ENCODE assay signal across 8 cellular contexts in genomic region chr1:24909388-24909898, GRCh38. TPM values are rescaled to one million over a fixed set of nuclear protein-coding genes. Genes with fewer than 3 reads are reported as not detected.
DNase-seq lines count a peak whose midpoint lies in the region; ATAC-seq, FAIRE-seq and TF ChIP-seq lines count a peak whose summit lies in the region.

No MANE protein-coding gene starts in this region.

- peak overlapping the region; percentile 19 for H2AFZ ChIP-seq in astrocyte (ENCODE audit: low read depth, low read length)

- H3K4me3 ChIP-seq in astrocyte (ENCODE audit: insufficient read depth, low read depth, low read length) (no peak overlapping the region), thoracic aorta (no peak overlapping the region)

- H3K36me3 Mint-ChIP-seq in HFFc6 (ENCODE audit: low read depth) = peaks cover 8% of the 10 kb centered on the region; the same call in 1 of the 2 replicates
- H3K36me3 Mint-ChIP-seq in astrocyte (ENCODE audit: low read depth, unreplicated experiment) = peaks cover 3% of the 10 kb centered on the region
- H3K36me3 Mint-ChIP-seq in activated T-helper 2 cell treated with anti-CD3 and anti-CD28 coated beads, Interferon-gamma antibody, Interleukin-2, Interleukin-4, amounts not matched to agents 10 μg/mL and 5 μg/mL and 100 μg/mL, durations not matched to agents 14 hours and 24 hours and 36 hours (ENCODE audit: low read depth) = peaks cover 77% of the 10 kb centered on the region

- intact Hi-C loops in activated T-helper 2 cell treated with anti-CD3 and anti-CD28 coated beads, Interferon-gamma antibody, Interleukin-2, Interleukin-4, amounts not matched to agents 10 μg/mL and 5 μg/mL and 100 μg/mL, durations not matched to agents 14 hours and 24 hours and 36 hours (cut with micrococcal nuclease) = no loop called here

- H3K36me3 ChIP-seq in astrocyte (ENCODE audit: insufficient read depth, low read length) (no peaks in the 10 kb centered on the region), thoracic aorta (no peaks in the 10 kb centered on the region)

- H3K4me1 ChIP-seq in astrocyte (ENCODE audit: insufficient read depth, low read length) = peaks cover 13% of the 10 kb centered on the region
- peaks cover 3 to 13% of the 10 kb centered on the region in 2 donors for H3K4me1 ChIP-seq in thoracic aorta (ENCODE audit: control insufficient read depth in 1 of 2, low read depth in 2 of 2)

- no peak for ATAC-seq in thoracic aorta (ENCODE audit: insufficient number of reproducible peaks, low FRiP score, low read depth)

- TF ChIP-seq CTCF in HFFc6 (IDR thresholded peaks at IDR 0.05) (peak; percentile 78), astrocyte (IDR thresholded peaks at IDR 0.05; ENCODE audit: insufficient read depth, low read depth, low read length) (peak; percentile 61), thoracic aorta (IDR thresholded peaks at IDR 0.05) (peak; percentile 21)

- H3K4me1 Mint-ChIP-seq in HFFc6 (ENCODE audit: low read depth) (peaks cover 8% of the 10 kb centered on the region), astrocyte (ENCODE audit: low read depth, unreplicated experiment) (no peaks in the 10 kb centered on the region)
- peaks cover 8% of the 10 kb centered on the region for H3K4me1 Mint-ChIP-seq in activated T-helper 2 cell treated with anti-CD3 and anti-CD28 coated beads, Interferon-gamma antibody, Interleukin-2, Interleukin-4, amounts not matched to agents 10 μg/mL and 5 μg/mL and 100 μg/mL, durations not matched to agents 14 hours and 24 hours and 36 hours (ENCODE audit: low read depth)

- H3K9me3 ChIP-seq in astrocyte (ENCODE audit: insufficient read depth, low read depth, low read length) (no peaks in the 10 kb centered on the region), thoracic aorta (no peaks in the 10 kb centered on the region)

- H3K27me3 ChIP-seq in astrocyte (ENCODE audit: insufficient read depth, low read length) (no peaks in the 10 kb centered on the region), thoracic aorta (replicated peaks; ENCODE audit: insufficient read depth) (no peaks in the 10 kb centered on the region)

- no peak overlapping the region for H3K9ac ChIP-seq in astrocyte (ENCODE audit: low read length)

- H3K4me3 Mint-ChIP-seq in HFFc6 = no peak overlapping the region
- no peak overlapping the region for H3K4me3 Mint-ChIP-seq in astrocyte (ENCODE audit: unreplicated experiment)
- H3K4me3 Mint-ChIP-seq in activated T-helper 2 cell treated with anti-CD3 and anti-CD28 coated beads, Interferon-gamma antibody, Interleukin-2, Interleukin-4, amounts not matched to agents 10 μg/mL and 5 μg/mL and 100 μg/mL, durations not matched to agents 14 hours and 24 hours and 36 hours (ENCODE audit: low read depth) = no peak overlapping the region

- H3K9me3 Mint-ChIP-seq in HFFc6 (peaks cover 10% of the 10 kb centered on the region), astrocyte (ENCODE audit: unreplicated experiment) (peaks cover 6% of the 10 kb centered on the region)
- no peaks in the 10 kb centered on the region for H3K9me3 Mint-ChIP-seq in activated T-helper 2 cell treated with anti-CD3 and anti-CD28 coated beads, Interferon-gamma antibody, Interleukin-2, Interleukin-4, amounts not matched to agents 10 μg/mL and 5 μg/mL and 100 μg/mL, durations not matched to agents 14 hours and 24 hours and 36 hours

- DNase-seq in AG08395 (ENCODE audit: low spot score) = peak; percentile 25
- peak; percentile 56 for DNase-seq in HFFc6
- DNase-seq in astrocyte (ENCODE audit: low read depth) = peak; percentile 75
- DNase-seq in iris pigment epithelial cell (ENCODE audit: low read depth) = peak; percentile 78
- DNase-seq in thoracic aorta (ENCODE audit: low spot score) = no peak
- no peak for DNase-seq in activated T-helper 2 cell treated with anti-CD3 and anti-CD28 coated beads, Interferon-gamma antibody, Interleukin-2, Interleukin-4, amounts not matched to agents 10 μg/mL and 5 μg/mL and 100 μg/mL, durations not matched to agents 14 hours and 24 hours and 36 hours (ENCODE audit: low spot score)
- no peak for DNase-seq in HK-2 (ENCODE audit: unreplicated experiment)
- DNase-seq in NCI-H748 treated with DMSO at 0.1 percent for 48 hours (lab: John Stamatoyannopoulos, UW) = no peak

- no peak overlapping the region for H3K27ac ChIP-seq in astrocyte (ENCODE audit: low read depth, low read length)
- no peak overlapping the region for H3K27ac ChIP-seq in thoracic aorta

- H3K4me2 ChIP-seq in astrocyte (ENCODE audit: low read length) = peak overlapping the region; percentile 21

- H3K27me3 Mint-ChIP-seq in HFFc6 (ENCODE audit: insufficient read depth) = peaks cover 8% of the 10 kb centered on the region
- H3K27me3 Mint-ChIP-seq in astrocyte (ENCODE audit: low read depth, unreplicated experiment) = peaks cover 16% of the 10 kb centered on the region
- no peaks in the 10 kb centered on the region for H3K27me3 Mint-ChIP-seq in activated T-helper 2 cell treated with anti-CD3 and anti-CD28 coated beads, Interferon-gamma antibody, Interleukin-2, Interleukin-4, amounts not matched to agents 10 μg/mL and 5 μg/mL and 100 μg/mL, durations not matched to agents 14 hours and 24 hours and 36 hours (ENCODE audit: low read depth)

- no peaks in the 10 kb centered on the region for H3K79me2 ChIP-seq in astrocyte (ENCODE audit: insufficient read depth, low read length)

- FAIRE-seq in astrocyte (lab: Jason Lieb, UNC) = peak; percentile 47

- H4K20me1 ChIP-seq in astrocyte (ENCODE audit: insufficient read depth, low read length) = no peaks in the 10 kb centered on the region

- H3K27ac Mint-ChIP-seq in HFFc6 (no peak overlapping the region), astrocyte (ENCODE audit: unreplicated experiment) (no peak overlapping the region)
- no peak overlapping the region for H3K27ac Mint-ChIP-seq in activated T-helper 2 cell treated with anti-CD3 and anti-CD28 coated beads, Interferon-gamma antibody, Interleukin-2, Interleukin-4, amounts not matched to agents 10 μg/mL and 5 μg/mL and 100 μg/mL, durations not matched to agents 14 hours and 24 hours and 36 hours

RNA-seq across cellular contexts. Expression of gene RUNX3, which starts 20.6 kb away (rescaled TPM):
- not detected for total RNA-seq in HFFc6 (2021; fragmentation: NEBNext Ultra II Directional; extraction: Animal tissue kit (Norgen Biotek cat#: 25700))
- total RNA-seq in astrocyte = 2.1 and 2.5 TPM in 2 replicates
- 1 to 10 TPM; 6.8 to 8.5 TPM for total RNA-seq in thoracic aorta
- total RNA-seq in activated T-helper 2 cell treated with anti-CD3 and anti-CD28 coated beads, Interferon-gamma antibody, Interleukin-2, Interleukin-4, amounts not matched to agents 10 μg/mL and 5 μg/mL and 100 μg/mL, durations not matched to agents 14 hours and 24 hours and 36 hours = 129 and 135 TPM in 2 replicates

Comparison
In these comparisons a context has a peak if more than half of its experiments do, and no peak if none do; other contexts are left out.
1. DNase-seq: peak in AG08395 (single experiment), HFFc6 (single experiment), astrocyte (single experiment) and iris pigment epithelial cell (single experiment); none in thoracic aorta (single experiment), activated T-helper 2 cell treated with anti-CD3 and anti-CD28 coated beads, Interferon-gamma antibody, Interleukin-2, Interleukin-4, amounts not matched to agents 10 μg/mL and 5 μg/mL and 100 μg/mL, durations not matched to agents 14 hours and 24 hours and 36 hours (single experiment), HK-2 (single experiment) and NCI-H748 treated with DMSO at 0.1 percent for 48 hours (single experiment).
2. CTCF ChIP-seq: peak in every context shown above with its lines; median percentile 78 in HFFc6; 61 in astrocyte; 21 in thoracic aorta.
3. RNA of gene RUNX3, which starts 20.6 kb away (total RNA-seq): 129 to 135 TPM in activated T-helper 2 cell treated with anti-CD3 and anti-CD28 coated beads, Interferon-gamma antibody, Interleukin-2, Interleukin-4, amounts not matched to agents 10 μg/mL and 5 μg/mL and 100 μg/mL, durations not matched to agents 14 hours and 24 hours and 36 hours; 6.8 to 8.5 TPM in thoracic aorta, 2.1 to 2.5 TPM in astrocyte and not detected in HFFc6; every median in the first group is over 10 times any median in the second.